In genomic region chr7:108307246-108307982, GRCh38 we compare ENCODE assay signal across 20 cellular contexts.
DNase-seq lines count a peak whose midpoint lies in the region; ATAC-seq and TF ChIP-seq lines count a peak whose summit lies in the region.
"Had no signal": no experiment of that assay in that cellular context is flagged by ENCODE, and none has a peak within 500 bp of the region (broad histone marks: within the 10 kb centered on the region; RNA-seq: fewer than 3 reads in every experiment).

No MANE protein-coding gene starts in this region.

- H3K27me3 Mint-ChIP-seq in activated T-helper 2 cell treated with anti-CD3 and anti-CD28 coated beads, Interferon-gamma antibody, Interleukin-2, Interleukin-4, amounts not matched to agents 10 μg/mL and 5 μg/mL and 100 μg/mL, durations not matched to agents 14 hours and 24 hours and 36 hours (ENCODE audit: low read depth): peaks cover 3% of the 10 kb centered on the region
- peaks cover 2% of the 10 kb centered on the region for H3K27me3 Mint-ChIP-seq in HFFc6 (ENCODE audit: insufficient read depth)

- H3K27ac ChIP-seq in ACC112 (ENCODE audit: low read depth, low read length): peak overlapping the region; percentile 99
- peak overlapping the region; percentile 86 for H3K27ac ChIP-seq in brain microvascular endothelial cell
- H3K27ac ChIP-seq: parathyroid adenoma, Peyer's patch had no signal

- in situ Hi-C loops in brain microvascular endothelial cell (cut with HindIII; ENCODE audit: low pct_ligation_motif_present, low sequenced_read_pairs) (no loop called here), KBM-7 (cut with MboI; ENCODE audit: low pct_unique_long_range_greater_than_20kb, low sequenced_read_pairs) (no loop called here)

- peaks cover 56% of the 10 kb centered on the region for H3K4me1 ChIP-seq in ACC112 (ENCODE audit: control insufficient read depth, insufficient read depth, low read length, unreplicated experiment)
- H3K4me1 ChIP-seq: parathyroid adenoma, Peyer's patch had no signal

- no peak overlapping the region for H3K27ac Mint-ChIP-seq in activated T-helper 2 cell treated with anti-CD3 and anti-CD28 coated beads, Interferon-gamma antibody, Interleukin-2, Interleukin-4, amounts not matched to agents 10 μg/mL and 5 μg/mL and 100 μg/mL, durations not matched to agents 14 hours and 24 hours and 36 hours
- H3K27ac Mint-ChIP-seq in HFFc6: no peak overlapping the region
- H3K27ac Mint-ChIP-seq: activated CD4-positive, alpha-beta T cell treated with anti-CD3 and anti-CD28 coated beads, Interleukin-2, amount 10 ng/mL, durations not matched to agents 24 days and 14 days had no signal

- H3K36me3 Mint-ChIP-seq in activated T-helper 2 cell treated with anti-CD3 and anti-CD28 coated beads, Interferon-gamma antibody, Interleukin-2, Interleukin-4, amounts not matched to agents 10 μg/mL and 5 μg/mL and 100 μg/mL, durations not matched to agents 14 hours and 24 hours and 36 hours (ENCODE audit: low read depth): no peaks in the 10 kb centered on the region
- no peaks in the 10 kb centered on the region for H3K36me3 Mint-ChIP-seq in HFFc6 (ENCODE audit: low read depth)

- H3K4me3 Mint-ChIP-seq in activated T-helper 2 cell treated with anti-CD3 and anti-CD28 coated beads, Interferon-gamma antibody, Interleukin-2, Interleukin-4, amounts not matched to agents 10 μg/mL and 5 μg/mL and 100 μg/mL, durations not matched to agents 14 hours and 24 hours and 36 hours (ENCODE audit: low read depth): no peak overlapping the region
- no peak overlapping the region for H3K4me3 Mint-ChIP-seq in HFFc6
- H3K4me3 Mint-ChIP-seq: activated CD4-positive, alpha-beta T cell treated with anti-CD3 and anti-CD28 coated beads, Interleukin-2, amount 10 ng/mL, durations not matched to agents 24 days and 14 days had no signal

- H3K4me3 ChIP-seq in ACC112 (ENCODE audit: low read depth, low read length) (no peak overlapping the region; the same call in 1 of the 2 replicates), brain microvascular endothelial cell (ENCODE audit: low read depth, low read length) (no peak overlapping the region), fibroblast of pulmonary artery (replicated peaks; ENCODE audit: low read depth, low read length) (no peak overlapping the region)
- H3K4me3 ChIP-seq: Peyer's patch, skin epidermis had no signal

- H3K4me1 Mint-ChIP-seq in activated T-helper 2 cell treated with anti-CD3 and anti-CD28 coated beads, Interferon-gamma antibody, Interleukin-2, Interleukin-4, amounts not matched to agents 10 μg/mL and 5 μg/mL and 100 μg/mL, durations not matched to agents 14 hours and 24 hours and 36 hours (ENCODE audit: low read depth): peaks cover 20% of the 10 kb centered on the region
- H3K4me1 Mint-ChIP-seq in HFFc6 (ENCODE audit: low read depth): no peaks in the 10 kb centered on the region

- TF ChIP-seq CTCF in brain microvascular endothelial cell (IDR thresholded peaks at IDR 0.05; ENCODE audit: low read depth, low read length, missing control alignments) (peak; percentile 8), fibroblast of pulmonary artery (IDR thresholded peaks at IDR 0.05; ENCODE audit: low read length, missing control alignments) (peak; percentile 2), HFFc6 (IDR thresholded peaks at IDR 0.05) (no peak)

- H3K36me3 ChIP-seq in ACC112 (ENCODE audit: insufficient read depth, low read length): no peaks in the 10 kb centered on the region
- no peaks in the 10 kb centered on the region for H3K36me3 ChIP-seq in brain microvascular endothelial cell (replicated peaks)
- H3K36me3 ChIP-seq: Peyer's patch had no signal

- intact Hi-C loops in activated T-helper 2 cell treated with anti-CD3 and anti-CD28 coated beads, Interferon-gamma antibody, Interleukin-2, Interleukin-4, amounts not matched to agents 10 μg/mL and 5 μg/mL and 100 μg/mL, durations not matched to agents 14 hours and 24 hours and 36 hours (cut with micrococcal nuclease): no loop called here

- H2AFZ ChIP-seq in ACC112 (ENCODE audit: low read length, unreplicated experiment): peak overlapping the region; percentile 28
- H2AFZ ChIP-seq: parathyroid adenoma had no signal

- no peaks in the 10 kb centered on the region for H3K9me3 Mint-ChIP-seq in activated T-helper 2 cell treated with anti-CD3 and anti-CD28 coated beads, Interferon-gamma antibody, Interleukin-2, Interleukin-4, amounts not matched to agents 10 μg/mL and 5 μg/mL and 100 μg/mL, durations not matched to agents 14 hours and 24 hours and 36 hours
- no peaks in the 10 kb centered on the region for H3K9me3 Mint-ChIP-seq in HFFc6
- H3K9me3 Mint-ChIP-seq: activated CD4-positive, alpha-beta T cell treated with anti-CD3 and anti-CD28 coated beads, Interleukin-2, amount 10 ng/mL, durations not matched to agents 24 days and 14 days had no signal

- H3K79me2 ChIP-seq in ACC112 (ENCODE audit: control insufficient read depth, insufficient read depth, low read length, unreplicated experiment): no peaks in the 10 kb centered on the region
- H3K79me2 ChIP-seq: parathyroid adenoma had no signal

- DNase-seq in NCI-H1694 (lab: John Stamatoyannopoulos, UW) (peak; percentile 57), brain microvascular endothelial cell (no peak), fibroblast of pulmonary artery (ENCODE audit: low read depth) (no peak), KBM-7 (no peak), HFFc6 (no peak)
- no peak for DNase-seq in activated T-helper 2 cell treated with anti-CD3 and anti-CD28 coated beads, Interferon-gamma antibody, Interleukin-2, Interleukin-4, amounts not matched to agents 10 μg/mL and 5 μg/mL and 100 μg/mL, durations not matched to agents 14 hours and 24 hours and 36 hours (ENCODE audit: low spot score)
- DNase-seq: activated CD4-positive, alpha-beta T cell treated with anti-CD3 and anti-CD28 coated beads, Interleukin-2, amount 10 ng/mL, durations not matched to agents 24 days and 14 days; activated CD8-positive, alpha-beta memory T cell treated with anti-CD3 and anti-CD28 coated beads, Interleukin-2, amount 50 U/mL, for 48 hours; activated naive CD4-positive, alpha-beta T cell treated with Interleukin-2 at 50 U/mL for 16 hours; COR-L47; effector CD8-positive, alpha-beta T cell; left colon; MM.1S; NCI-H2029 treated with DMSO at 0.1 percent for 48 hours; NCI-H748 treated with DMSO at 0.1 percent for 48 hours; Peyer's patch had no signal

- no peak for ATAC-seq in HG03175 (IDR thresholded peaks at IDR 0.05; ENCODE audit: unreplicated experiment)
- ATAC-seq: left colon had no signal

- H3K27me3 ChIP-seq in ACC112 (ENCODE audit: insufficient read depth, low read length): no peaks in the 10 kb centered on the region
- no peaks in the 10 kb centered on the region for H3K27me3 ChIP-seq in brain microvascular endothelial cell (replicated peaks)
- H3K27me3 ChIP-seq: Peyer's patch had no signal
